In genomic region chr12:101715045-101715444, GRCh38 we compare ENCODE assay signal across 26 cellular contexts. TPM values are rescaled to one million over a fixed set of nuclear protein-coding genes. Genes with fewer than 3 reads are reported as not detected.
DNase-seq lines count a peak whose midpoint lies in the region; ATAC-seq, FAIRE-seq and TF ChIP-seq lines count a peak whose summit lies in the region.
"Had no signal": no experiment of that assay in that cellular context is flagged by ENCODE, and none has a peak within 500 bp of the region (broad histone marks: within the 10 kb centered on the region; RNA-seq: fewer than 3 reads in every experiment).

No MANE protein-coding gene starts in this region.

- H3K4me1 ChIP-seq in muscle layer of duodenum (ENCODE audit: control insufficient read depth in 1 of 2, insufficient read depth in 2 of 2, low read length in 2 of 2) = peaks cover 9 to 12% of the 10 kb centered on the region in 2 donors
- no peaks in the 10 kb centered on the region for H3K4me1 ChIP-seq in foreskin keratinocyte
- H3K4me1 ChIP-seq: prostate gland had no signal

- H3K27ac ChIP-seq in VCaP (peak overlapping the region; percentile 90), muscle layer of duodenum (ENCODE audit: low read length) (peak overlapping the region; percentile 19), foreskin keratinocyte (no peak overlapping the region)
- H3K27ac ChIP-seq: esophagus muscularis mucosa, gastroesophageal sphincter, prostate gland, thyroid gland had no signal

- H3K9me3 ChIP-seq in muscle layer of duodenum (ENCODE audit: control insufficient read depth in 1 of 2, low read length in 2 of 2) = no peaks in the 10 kb centered on the region
- H3K9me3 ChIP-seq: esophagus muscularis mucosa, gastroesophageal sphincter, HAP-1, Peyer's patch, prostate gland, SK-N-SH, thyroid gland had no signal

- ATAC-seq in GM21447 (IDR thresholded peaks at IDR 0.05; ENCODE audit: unreplicated experiment) (no peak), foreskin keratinocyte (no peak), HG03439 (IDR thresholded peaks at IDR 0.05; ENCODE audit: unreplicated experiment) (no peak)
- ATAC-seq: effector memory CD8-positive, alpha-beta T cell; gastroesophageal sphincter had no signal

- no peaks in the 10 kb centered on the region for H3K27me3 ChIP-seq in muscle layer of duodenum (ENCODE audit: low read depth, low read length)
- H3K27me3 ChIP-seq in foreskin keratinocyte = no peaks in the 10 kb centered on the region
- H3K27me3 ChIP-seq: esophagus muscularis mucosa, gastroesophageal sphincter, Peyer's patch, thyroid gland had no signal

- peaks cover 0 to under 1% of the 10 kb centered on the region in 2 donors for H3K36me3 ChIP-seq in muscle layer of duodenum (ENCODE audit: control insufficient read depth in 1 of 2, insufficient read depth in 2 of 2, low read length in 2 of 2)
- H3K36me3 ChIP-seq: Peyer's patch, prostate gland, thyroid gland had no signal

- no peak for TF ChIP-seq CTCF in D721Med (IDR thresholded peaks at IDR 0.05; ENCODE audit: insufficient read depth, missing control alignments)
- no peak for TF ChIP-seq CTCF in NB4 (IDR thresholded peaks at IDR 0.05; ENCODE audit: low read depth, low read length)
- no peak for TF ChIP-seq CTCF in VCaP (conservative IDR thresholded peaks at IDR 0.05)
- TF ChIP-seq CTCF in foreskin keratinocyte (conservative IDR thresholded peaks at IDR 0.05) = no peak

- no peak overlapping the region for H3K4me3 ChIP-seq in NB4 (ENCODE audit: low read depth, low read length)
- no peak overlapping the region for H3K4me3 ChIP-seq in muscle layer of duodenum (ENCODE audit: low read depth in 1 of 2, low read length in 2 of 2)
- H3K4me3 ChIP-seq: esophagus muscularis mucosa, gastroesophageal sphincter, HAP-1, Peyer's patch, prostate gland, thyroid gland had no signal

- TF ChIP-seq POLR2A in NB4 (IDR thresholded peaks at IDR 0.05; ENCODE audit: extremely low read depth, insufficient read length) = no peak

- FAIRE-seq in D721Med (lab: Jason Lieb, UNC) = peak; percentile 38
- FAIRE-seq: kidney had no signal

- no peak for DNase-seq in D721Med (ENCODE audit: insufficient read length, low spot score)
- peak; percentile 33 for DNase-seq in NB4 (ENCODE audit: low read depth)
- DNase-seq in foreskin keratinocyte = no peak
- no peak for DNase-seq in NAMALWA (ENCODE audit: low spot score)
- DNase-seq: activated CD4-positive, alpha-beta T cell treated with anti-CD3 and anti-CD28 coated beads for 4 hours; CD8-positive, alpha-beta memory T cell; DMS53; effector memory CD8-positive, alpha-beta T cell; kidney; NCI-H187; NCI-H774; nephron progenitor cell; Peyer's patch; SK-N-SH; stimulated activated naive CD4-positive, alpha-beta T cell treated with Interleukin-2 at 50 U/mL for 16 hours; thyroid gland had no signal

RNA-seq across cellular contexts. Expression of gene CHPT1, which starts 17.6 kb away (rescaled TPM):
- 13.9 and 15.5 TPM in 2 replicates for total RNA-seq in foreskin keratinocyte
- 12.0 and 15.9 TPM in 2 replicates for polyA plus RNA-seq in foreskin keratinocyte

RNA-seq across cellular contexts. Expression of gene SYCP3, which starts 24.2 kb away (rescaled TPM):
- 0.07 and 0.17 TPM in 2 replicates for total RNA-seq in foreskin keratinocyte
- 0.07 TPM in 1 of 2 replicates, not detected in the other for polyA plus RNA-seq in foreskin keratinocyte
- total RNA-seq: esophagus muscularis mucosa, mesenteric fat pad, Peyer's patch, skeletal muscle tissue had no signal
